In the genomic region with DNA sequence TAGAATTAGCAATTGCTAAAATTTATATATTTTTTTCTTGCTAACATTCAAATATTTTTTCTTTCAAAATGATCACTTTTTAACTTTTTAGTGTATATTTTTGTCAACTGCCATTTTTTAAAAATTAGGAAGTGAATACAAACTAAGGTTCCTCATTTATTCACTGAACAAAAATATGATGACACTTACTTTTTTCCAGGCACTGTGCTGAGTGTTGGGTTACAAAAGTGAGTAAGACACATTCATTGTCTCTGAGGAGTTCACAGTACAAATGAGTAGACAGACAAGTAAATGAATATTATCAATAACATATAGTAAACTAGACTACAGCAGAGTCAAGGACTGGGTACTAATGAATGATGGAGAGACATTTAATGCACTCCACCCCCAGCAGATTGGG, we compare ENCODE assay signal across 27 cellular contexts.
"Had no signal": no experiment of that assay in that cellular context is flagged by ENCODE, and none has a peak within 500 bp of the region (broad histone marks: within the 10 kb centered on the region; RNA-seq: fewer than 3 reads in every experiment).

No MANE protein-coding gene starts in this region.

- ATAC-seq: natural killer cell; psoas muscle; right cardiac atrium; sciatic nerve; stimulated activated memory B cell treated with anti-CD40 and anti-IgM and Interleukin-4, amounts not matched to agents 10 μg/mL and 1 μg/mL and 100 μg/mL, for 72 hours; stimulated activated naive CD8-positive, alpha-beta T cell treated with anti-CD3 and anti-CD28 coated beads, Interleukin-15, amount 100 ng/mL, for 72 hours; stimulated activated naive CD8-positive, alpha-beta T cell treated with anti-CD3 and anti-CD28 coated beads, Interleukin-15, Interleukin-2, amounts not matched to agents 100 U/mL and 50 U/mL, for 24 hours; upper lobe of right lung had no signal

- H2AFZ ChIP-seq: neural progenitor cell, parathyroid adenoma had no signal

- H3K79me2 ChIP-seq: parathyroid adenoma had no signal

- H3K27me3 ChIP-seq: neural progenitor cell, ovary, spleen, suprapubic skin, testis, tibial artery, transverse colon, upper lobe of right lung, uterus had no signal

- H3K9ac ChIP-seq: neural progenitor cell, parathyroid adenoma had no signal

- H3K4me1 ChIP-seq: neural progenitor cell, parathyroid adenoma, psoas muscle, spleen, suprapubic skin, testis, tibial artery, transverse colon, upper lobe of right lung, uterus had no signal

- DNase-seq: natural killer cell; occipital lobe; ovary; psoas muscle; spleen; stimulated activated CD4-positive, alpha-beta T cell treated with anti-CD3 and anti-CD28 coated beads, Interleukin-12 subunit alpha, Interleukin-12 subunit beta, amount 100 ng/mL, for 4 hours; stimulated activated CD4-positive, alpha-beta T cell treated with anti-CD3 and anti-CD28 coated beads, Interleukin-1b, Interleukin-23, amount 100 ng/mL, for 48 hours; stimulated activated CD4-positive, alpha-beta T cell treated with anti-CD3 and anti-CD28 coated beads, Interleukin-4, amount 100 ng/mL, for 1 hour; stimulated activated CD4-positive, alpha-beta T cell treated with anti-CD3 and anti-CD28 coated beads, Interleukin-4, amount 100 ng/mL, for 4 hours; stimulated activated CD8-positive, alpha-beta memory T cell treated with anti-CD3 and anti-CD28 coated beads, Interleukin-4, amount 100 ng/mL, for 48 hours; stimulated activated naive CD4-positive, alpha-beta T cell; stimulated activated naive CD8-positive, alpha-beta T cell treated with anti-CD3 and anti-CD28 coated beads, Interleukin-15, amount 100 ng/mL, for 72 hours; stimulated activated naive CD8-positive, alpha-beta T cell treated with anti-CD3 and anti-CD28 coated beads, Interleukin-15, Interleukin-2, amounts not matched to agents 100 U/mL and 50 U/mL, for 24 hours; substantia nigra; testis; tibial artery; transverse colon; upper lobe of right lung; uterus had no signal

- H3K4me3 ChIP-seq: neural progenitor cell, ovary, psoas muscle, skin epidermis, smooth muscle cell, spleen, suprapubic skin, testis, tibial artery, transverse colon, upper lobe of right lung, uterus had no signal

- H3K9me3 ChIP-seq: ovary, psoas muscle, testis, tibial artery, transverse colon, upper lobe of right lung, uterus had no signal

- H3K36me3 ChIP-seq: neural progenitor cell, ovary, spleen, suprapubic skin, tibial artery, transverse colon, upper lobe of right lung, uterus had no signal

- H3K4me2 ChIP-seq: neural progenitor cell, smooth muscle cell had no signal

- H3K27ac ChIP-seq: neural progenitor cell, ovary, parathyroid adenoma, psoas muscle, skin epidermis, spleen, suprapubic skin, testis, tibial artery, transverse colon, upper lobe of right lung, uterus had no signal
